In genomic region chr2:36951574-36951973, GRCh38 we compare ENCODE assay signal across 15 cellular contexts. TPM values are rescaled to one million over a fixed set of nuclear protein-coding genes. Genes with fewer than 3 reads are reported as not detected.
DNase-seq lines count a peak whose midpoint lies in the region; ATAC-seq and TF ChIP-seq lines count a peak whose summit lies in the region.
"Had no signal": no experiment of that assay in that cellular context is flagged by ENCODE, and none has a peak within 500 bp of the region (broad histone marks: within the 10 kb centered on the region; RNA-seq: fewer than 3 reads in every experiment).

No MANE protein-coding gene starts in this region.

- H3K9me3 Mint-ChIP-seq in activated CD8-positive, alpha-beta T cell treated with anti-CD3 and anti-CD28 coated beads for 36 hours, result no peaks in the 10 kb centered on the region
- no peaks in the 10 kb centered on the region for H3K9me3 Mint-ChIP-seq in activated CD8-positive, alpha-beta T cell treated with anti-CD3 and anti-CD28 coated beads, Interleukin-2, amount 10 ng/mL, durations not matched to agents 7 days and 5 days (ENCODE audit: insufficient read depth)
- H3K9me3 Mint-ChIP-seq in stimulated activated effector memory CD8-positive, alpha-beta T cell treated with anti-CD3 and anti-CD28 coated beads, Interleukin-12 subunit alpha, Interleukin-12 subunit beta, amount 100 ng/mL, for 72 hours, result no peaks in the 10 kb centered on the region
- H3K9me3 Mint-ChIP-seq: IgD-negative memory B cell, immature natural killer cell had no signal

- ATAC-seq in activated CD8-positive, alpha-beta T cell treated with anti-CD3 and anti-CD28 coated beads for 36 hours, result peak; percentile 70
- no peak for ATAC-seq in activated CD8-positive, alpha-beta T cell treated with anti-CD3 and anti-CD28 coated beads, Interleukin-2, amount 10 ng/mL, durations not matched to agents 7 days and 5 days
- ATAC-seq in heart right ventricle, result peak in 7 of 8 donors; percentile 25 to 87 (median 50)
- peak; percentile 80 for ATAC-seq in stimulated activated effector memory CD8-positive, alpha-beta T cell treated with anti-CD3 and anti-CD28 coated beads, Interleukin-12 subunit alpha, Interleukin-12 subunit beta, amount 100 ng/mL, for 72 hours
- no peak for ATAC-seq in GM19023 (IDR thresholded peaks at IDR 0.05; ENCODE audit: unreplicated experiment)

- CTCF ChIA-PET in activated CD8-positive, alpha-beta T cell treated with anti-CD3 and anti-CD28 coated beads for 36 hours (lab: Charles Lee), result no interaction called here
- CTCF ChIA-PET in activated CD8-positive, alpha-beta T cell treated with anti-CD3 and anti-CD28 coated beads, Interleukin-2, amount 10 ng/mL, durations not matched to agents 7 days and 5 days (lab: Charles Lee), result no interaction called here

- H3K4me1 Mint-ChIP-seq in activated CD8-positive, alpha-beta T cell treated with anti-CD3 and anti-CD28 coated beads for 36 hours (ENCODE audit: low read depth), result peaks cover 41% of the 10 kb centered on the region
- H3K4me1 Mint-ChIP-seq in activated CD8-positive, alpha-beta T cell treated with anti-CD3 and anti-CD28 coated beads, Interleukin-2, amount 10 ng/mL, durations not matched to agents 7 days and 5 days (ENCODE audit: low read depth), result peaks cover 12% of the 10 kb centered on the region
- H3K4me1 Mint-ChIP-seq in stimulated activated effector memory CD8-positive, alpha-beta T cell treated with anti-CD3 and anti-CD28 coated beads, Interleukin-12 subunit alpha, Interleukin-12 subunit beta, amount 100 ng/mL, for 72 hours, result peaks cover 39% of the 10 kb centered on the region

- H3K4me3 ChIP-seq in heart right ventricle, result no peak overlapping the region

- H3K9me3 ChIP-seq in heart right ventricle, result no peaks in the 10 kb centered on the region

- POLR2A ChIA-PET in activated CD8-positive, alpha-beta T cell treated with anti-CD3 and anti-CD28 coated beads for 36 hours (lab: Charles Lee), result no interaction called here
- POLR2A ChIA-PET in activated CD8-positive, alpha-beta T cell treated with anti-CD3 and anti-CD28 coated beads, Interleukin-2, amount 10 ng/mL, durations not matched to agents 7 days and 5 days (lab: Charles Lee), result no interaction called here

- intact Hi-C loops in activated CD8-positive, alpha-beta T cell treated with anti-CD3 and anti-CD28 coated beads for 36 hours (cut with micrococcal nuclease), result no loop called here
- intact Hi-C loops in heart right ventricle (cut with DNase I), result no loop called here

- no peak overlapping the region for H3K4me3 Mint-ChIP-seq in activated CD8-positive, alpha-beta T cell treated with anti-CD3 and anti-CD28 coated beads for 36 hours
- H3K4me3 Mint-ChIP-seq in activated CD8-positive, alpha-beta T cell treated with anti-CD3 and anti-CD28 coated beads, Interleukin-2, amount 10 ng/mL, durations not matched to agents 7 days and 5 days, result no peak overlapping the region
- H3K4me3 Mint-ChIP-seq in stimulated activated effector memory CD8-positive, alpha-beta T cell treated with anti-CD3 and anti-CD28 coated beads, Interleukin-12 subunit alpha, Interleukin-12 subunit beta, amount 100 ng/mL, for 72 hours, result no peak overlapping the region
- H3K4me3 Mint-ChIP-seq: IgD-negative memory B cell, immature natural killer cell had no signal

- no peak for TF ChIP-seq CTCF in activated CD8-positive, alpha-beta T cell treated with anti-CD3 and anti-CD28 coated beads for 36 hours (IDR thresholded peaks at IDR 0.05)
- TF ChIP-seq CTCF in heart right ventricle (IDR thresholded peaks at IDR 0.05), result no peak

- peak overlapping the region in 8 of 10 donors; percentile 8 to 59 (median 34) for H3K27ac ChIP-seq in heart right ventricle

- no peak overlapping the region for H3K27ac Mint-ChIP-seq in activated CD8-positive, alpha-beta T cell treated with anti-CD3 and anti-CD28 coated beads for 36 hours
- no peak overlapping the region for H3K27ac Mint-ChIP-seq in activated CD8-positive, alpha-beta T cell treated with anti-CD3 and anti-CD28 coated beads, Interleukin-2, amount 10 ng/mL, durations not matched to agents 7 days and 5 days
- H3K27ac Mint-ChIP-seq in stimulated activated effector memory CD8-positive, alpha-beta T cell treated with anti-CD3 and anti-CD28 coated beads, Interleukin-12 subunit alpha, Interleukin-12 subunit beta, amount 100 ng/mL, for 72 hours, result no peak overlapping the region
- H3K27ac Mint-ChIP-seq: IgD-negative memory B cell had no signal

- no peaks in the 10 kb centered on the region for H3K27me3 ChIP-seq in heart right ventricle

- peaks cover 5 to 56% (median 29%) of the 10 kb centered on the region in 9 donors for H3K4me1 ChIP-seq in heart right ventricle

- no peaks in the 10 kb centered on the region for H3K27me3 Mint-ChIP-seq in activated CD8-positive, alpha-beta T cell treated with anti-CD3 and anti-CD28 coated beads for 36 hours
- no peaks in the 10 kb centered on the region for H3K27me3 Mint-ChIP-seq in activated CD8-positive, alpha-beta T cell treated with anti-CD3 and anti-CD28 coated beads, Interleukin-2, amount 10 ng/mL, durations not matched to agents 7 days and 5 days (ENCODE audit: low read depth)
- H3K27me3 Mint-ChIP-seq: IgD-negative memory B cell had no signal

- WGBS in heart right ventricle, 2 donors, result 75 to 81% methylated on average over 7 of the region's 7 CpGs

- H3K36me3 Mint-ChIP-seq in activated CD8-positive, alpha-beta T cell treated with anti-CD3 and anti-CD28 coated beads for 36 hours (ENCODE audit: low read depth), result peaks cover 6% of the 10 kb centered on the region
- peaks cover 14% of the 10 kb centered on the region for H3K36me3 Mint-ChIP-seq in activated CD8-positive, alpha-beta T cell treated with anti-CD3 and anti-CD28 coated beads, Interleukin-2, amount 10 ng/mL, durations not matched to agents 7 days and 5 days (ENCODE audit: low read depth)
- H3K36me3 Mint-ChIP-seq in stimulated activated effector memory CD8-positive, alpha-beta T cell treated with anti-CD3 and anti-CD28 coated beads, Interleukin-12 subunit alpha, Interleukin-12 subunit beta, amount 100 ng/mL, for 72 hours, result peaks cover 13% of the 10 kb centered on the region
- H3K36me3 Mint-ChIP-seq: immature natural killer cell had no signal

- DNase-seq in activated CD8-positive, alpha-beta T cell treated with anti-CD3 and anti-CD28 coated beads for 36 hours, result no peak
- DNase-seq in activated CD8-positive, alpha-beta T cell treated with anti-CD3 and anti-CD28 coated beads, Interleukin-2, amount 10 ng/mL, durations not matched to agents 7 days and 5 days, result no peak
- peak; percentile 65 for DNase-seq in amniotic epithelial cell (ENCODE audit: low read depth)
- no peak for DNase-seq in heart right ventricle
- DNase-seq in stimulated activated effector memory CD8-positive, alpha-beta T cell treated with anti-CD3 and anti-CD28 coated beads, Interleukin-12 subunit alpha, Interleukin-12 subunit beta, amount 100 ng/mL, for 72 hours (ENCODE audit: low spot score in 2 of 2), result no peak
- no peak for DNase-seq in LoVo (ENCODE audit: low spot score)
- no peak for DNase-seq in NOMO-1 treated with dmso at 0.1 percent for 144 hours (lab: John Stamatoyannopoulos, UW; ENCODE audit: unreplicated experiment)
- DNase-seq: activated T-cell treated with anti-CD3 and anti-CD28 coated beads, Interleukin-2, amount 50 U/mL, for 1 hour; cortex of kidney; immature natural killer cell; NCI-H510A treated with DMSO at 0.1 percent for 48 hours; posterior cingulate gyrus; T-helper 2 cell had no signal

- H3K36me3 ChIP-seq in heart right ventricle, result no peaks in the 10 kb centered on the region

RNA-seq across cellular contexts. Expression of gene STRN, which starts 14.8 kb away (rescaled TPM):
- total RNA-seq in activated CD8-positive, alpha-beta T cell treated with anti-CD3 and anti-CD28 coated beads for 36 hours, result 10 to 100 TPM; 24.0 to 25.9 TPM
- total RNA-seq in activated CD8-positive, alpha-beta T cell treated with anti-CD3 and anti-CD28 coated beads, Interleukin-2, amount 10 ng/mL, durations not matched to agents 7 days and 5 days, result 10 to 100 TPM; 35.8 to 38.1 TPM
- total RNA-seq in heart right ventricle, result 100 to 1,000 TPM in 2 of 10 donors, 10 to 100 TPM in 8; 37.0 to 102 (median 67.8) TPM
- polyA plus RNA-seq in heart right ventricle, result 10 to 100 TPM in 1 of 2 donors, 1 to 10 TPM in 1; 8.6 to 12.2 TPM

Comparison
In these comparisons a context has a peak if more than half of its experiments do, and no peak if none do; other contexts are left out.
1. ATAC-seq: peak in activated CD8-positive, alpha-beta T cell treated with anti-CD3 and anti-CD28 coated beads for 36 hours (single experiment), heart right ventricle (7 of 8) and stimulated activated effector memory CD8-positive, alpha-beta T cell treated with anti-CD3 and anti-CD28 coated beads, Interleukin-12 subunit alpha, Interleukin-12 subunit beta, amount 100 ng/mL, for 72 hours (single experiment); none in activated CD8-positive, alpha-beta T cell treated with anti-CD3 and anti-CD28 coated beads, Interleukin-2, amount 10 ng/mL, durations not matched to agents 7 days and 5 days (single experiment) and GM19023 (single experiment).